21 cellular contexts compared by ENCODE assay signal in genomic region chr10:114281461-114281860, GRCh38. TPM values are rescaled to one million over a fixed set of nuclear protein-coding genes. Genes with fewer than 3 reads are reported as not detected.
DNase-seq lines count a peak whose midpoint lies in the region; TF ChIP-seq lines count a peak whose summit lies in the region.
"Had no signal": no experiment of that assay in that cellular context is flagged by ENCODE, and none has a peak within 500 bp of the region (broad histone marks: within the 10 kb centered on the region; RNA-seq: fewer than 3 reads in every experiment).

No MANE protein-coding gene starts in this region.

- WGBS in suprapubic skin: 64% methylated on average over 5 of the region's 5 CpGs

- peak; percentile 11 for DNase-seq in NCI-H146 (lab: John Stamatoyannopoulos, UW)
- no peak for DNase-seq in NCI-H146 treated with DMSO at 0.1 percent for 48 hours (lab: John Stamatoyannopoulos, UW; ENCODE audit: unreplicated experiment)
- peak; percentile 46 for DNase-seq in islet precursor cell
- DNase-seq in suprapubic skin (ENCODE audit: low spot score in 2 of 2): peak; percentile 26 to 49
- DNase-seq in NOMO-1 treated with DMSO at 0.1 percent for 48 hours (lab: John Stamatoyannopoulos, UW; ENCODE audit: unreplicated experiment): no peak
- no peak for DNase-seq in NCI-H2107 (lab: John Stamatoyannopoulos, UW)
- DNase-seq in NCI-H1417 (lab: John Stamatoyannopoulos, UW): no peak
- DNase-seq: 8988T; CD8-positive, alpha-beta T cell; GF-D8; NCI-H1105; NCI-H187; NCI-H446 treated with DMSO at 0.1 percent for 48 hours; NCI-H748 treated with DMSO at 0.1 percent for 48 hours had no signal

- no peaks in the 10 kb centered on the region for H3K36me3 ChIP-seq in HEK293 (ENCODE audit: control insufficient read depth in 2 of 2, insufficient read depth in 1 of 2, low read length in 2 of 2)
- no peaks in the 10 kb centered on the region for H3K36me3 ChIP-seq in suprapubic skin
- H3K36me3 ChIP-seq: BLaER1 treated with 17β-estradiol and CSF1 and Interleukin-3, amounts not matched to agents 10 nM and 100 nM; HAP-1; Peyer's patch had no signal

- TF ChIP-seq EP300 in suprapubic skin (IDR thresholded peaks at IDR 0.05): no peak

- CTCF ChIA-PET in HEK293 (lab: Yijun Ruan, JAX): no interaction called here

- H3K27ac ChIP-seq in HEK293 (ENCODE audit: extremely low read depth, low read depth, low read length) (no peak overlapping the region), suprapubic skin (no peak overlapping the region)
- H3K27ac ChIP-seq: BLaER1 treated with 17β-estradiol and CSF1 and Interleukin-3, amounts not matched to agents 10 nM and 100 nM; KMS-11; Peyer's patch had no signal

- POLR2A ChIA-PET in HEK293 (lab: Yijun Ruan, JAX): no interaction called here

- no peaks in the 10 kb centered on the region for H3K4me1 ChIP-seq in HEK293 (ENCODE audit: control insufficient read depth, insufficient read depth, low read length)
- peaks cover 19% of the 10 kb centered on the region for H3K4me1 ChIP-seq in suprapubic skin
- H3K4me1 ChIP-seq: HAP-1, Peyer's patch had no signal

- H3K9me3 ChIP-seq in HEK293 (ENCODE audit: control insufficient read depth, insufficient read depth, low read depth, low read length): no peaks in the 10 kb centered on the region
- no peaks in the 10 kb centered on the region for H3K9me3 ChIP-seq in suprapubic skin
- H3K9me3 ChIP-seq: BLaER1 treated with 17β-estradiol and CSF1 and Interleukin-3, amounts not matched to agents 10 nM and 100 nM; HAP-1; Peyer's patch had no signal

- no peak for TF ChIP-seq POLR2A in suprapubic skin (IDR thresholded peaks at IDR 0.05)

- H3K27me3 ChIP-seq in suprapubic skin: no peaks in the 10 kb centered on the region
- H3K27me3 ChIP-seq: BLaER1 treated with 17β-estradiol and CSF1 and Interleukin-3, amounts not matched to agents 10 nM and 100 nM; Peyer's patch had no signal

- TF ChIP-seq CTCF in HEK293 (tag by site-specific recombination; IDR thresholded peaks at IDR 0.05) (no peak), suprapubic skin (IDR thresholded peaks at IDR 0.05) (no peak)

- H3K4me3 ChIP-seq in HEK293 (ENCODE audit: low read depth, low read length) (no peak overlapping the region), suprapubic skin (no peak overlapping the region)
- H3K4me3 ChIP-seq: BLaER1 treated with 17β-estradiol and CSF1 and Interleukin-3, amounts not matched to agents 10 nM and 100 nM; HAP-1; Peyer's patch had no signal

TF ChIP-seq in HEK293, 187 proteins besides CTCF, POLR2A, EP300 and RAD21:
- TF ChIP-seq ZIC2 (tag by site-specific recombination; IDR thresholded peaks at IDR 0.05) (0 out of 2 replicates have a peak, but pooled peaks have one; percentile 13), SP2 (tag by site-specific recombination; IDR thresholded peaks at IDR 0.05) (no peak)
TF ChIP-seq in HEK293: peak in this region for 1.

RNA-seq across cellular contexts. Expression of gene VWA2, which starts 42.4 kb away (rescaled TPM):
- total RNA-seq in suprapubic skin: 10 to 100 TPM; 15.7 to 31.0 (median 20.2) TPM
- total RNA-seq: CD8-positive, alpha-beta T cell; HT1080; OCI-LY7 had no signal

Comparison
In these comparisons a context has a peak if more than half of its experiments do, and no peak if none do; other contexts are left out.
1. DNase-seq: peak in NCI-H146 (single experiment), islet precursor cell (single experiment) and suprapubic skin (2 of 2); none in NCI-H146 treated with DMSO at 0.1 percent for 48 hours (single experiment), NOMO-1 treated with DMSO at 0.1 percent for 48 hours (single experiment), NCI-H2107 (single experiment) and NCI-H1417 (0 of 3).